Comparison of ENCODE assay signal across 9 cellular contexts in genomic region chr3:185537369-185537970, GRCh38. TPM values are rescaled to one million over a fixed set of nuclear protein-coding genes. Genes with fewer than 3 reads are reported as not detected.
DNase-seq lines count a peak whose midpoint lies in the region; ATAC-seq and TF ChIP-seq lines count a peak whose summit lies in the region.
"Had no signal": no experiment of that assay in that cellular context is flagged by ENCODE, and none has a peak within 500 bp of the region (broad histone marks: within the 10 kb centered on the region; RNA-seq: fewer than 3 reads in every experiment).

No MANE protein-coding gene starts in this region.

- no peaks in the 10 kb centered on the region for H3K27me3 ChIP-seq in stomach

- H3K36me3 ChIP-seq in stomach, result peaks cover 0 to 14% (median 5%) of the 10 kb centered on the region in 4 donors

- H3K4me1 ChIP-seq in stomach, result peaks cover 0 to 14% (median 3%) of the 10 kb centered on the region in 4 donors
- H3K4me1 ChIP-seq: parathyroid adenoma had no signal

- no peak for TF ChIP-seq EP300 in stomach (IDR thresholded peaks at IDR 0.05)

- H3K27ac Mint-ChIP-seq in activated naive CD4-positive, alpha-beta T cell treated with anti-CD3 and anti-CD28 coated beads, Interleukin-2, amount 50 U/mL, for 72 hours, result peak overlapping the region; percentile 80 to 95

- peak overlapping the region; percentile 15; the same call in 1 of the 2 replicates for H3K27ac ChIP-seq in 22Rv1
- H3K27ac ChIP-seq in stomach, result peak overlapping the region; percentile 78 to 94 (median 82)
- H3K27ac ChIP-seq: parathyroid adenoma had no signal

- H3K36me3 Mint-ChIP-seq in activated naive CD4-positive, alpha-beta T cell treated with anti-CD3 and anti-CD28 coated beads, Interleukin-2, amount 50 U/mL, for 72 hours, result peaks cover 0 to 13% of the 10 kb centered on the region in 2 donors

- TF ChIP-seq CTCF in 22Rv1 (IDR thresholded peaks at IDR 0.05) (no peak), GM13976 (IDR thresholded peaks at IDR 0.05; ENCODE audit: borderline replicate concordance, control extremely low read depth, extremely low read depth, insufficient read depth, missing control alignments) (no peak), stomach (IDR thresholded peaks at IDR 0.05) (peak in 1 of 7 experiments; percentile 18)

- in situ Hi-C loops in GM13976 (cut with MboI; ENCODE audit: low sequenced_read_pairs, unreplicated experiment), result no loop called here

- H3K9me3 Mint-ChIP-seq in activated naive CD4-positive, alpha-beta T cell treated with anti-CD3 and anti-CD28 coated beads, Interleukin-2, amount 50 U/mL, for 72 hours, result peaks cover 0 to 5% of the 10 kb centered on the region in 2 donors

- WGBS in stomach, 5 donors, result 15 to 25% (median 18%) methylated on average over 9 of the region's 9 CpGs

- intact Hi-C loops in stomach (cut with DNase I; ENCODE audit: low total_unique reads), result no loop called here

- no peak for TF ChIP-seq POLR2A in stomach (IDR thresholded peaks at IDR 0.05)

- H3K9me3 ChIP-seq in stomach, result no peaks in the 10 kb centered on the region

- ATAC-seq in HG02642 (IDR thresholded peaks at IDR 0.05; ENCODE audit: poor library complexity, unreplicated experiment), result peak; percentile 98
- ATAC-seq in activated naive CD4-positive, alpha-beta T cell treated with anti-CD3 and anti-CD28 coated beads, Interleukin-2, amount 50 U/mL, for 72 hours, result peak; percentile 97 to 98

- H3K4me3 ChIP-seq in stomach, result no peak overlapping the region

- DNase-seq in GM13976 (ENCODE audit: low spot score), result peak; percentile 83
- peak; percentile 82 for DNase-seq in NAMALWA (ENCODE audit: low spot score)
- peak in 1 of 2 donors; percentile 61 for DNase-seq in activated naive CD4-positive, alpha-beta T cell treated with anti-CD3 and anti-CD28 coated beads, Interleukin-2, amount 50 U/mL, for 72 hours (ENCODE audit: low spot score in 2 of 2)
- DNase-seq in kidney glomerular epithelial cell (lab: John Stamatoyannopoulos, UW), result peak; percentile 96
- peak; percentile 69 for DNase-seq in stomach
- no peak for DNase-seq in NCI-H1092 (lab: John Stamatoyannopoulos, UW)

RNA-seq across cellular contexts. Expression of gene LIPH, which starts 14.9 kb away (rescaled TPM):
- not detected for total RNA-seq in activated naive CD4-positive, alpha-beta T cell treated with anti-CD3 and anti-CD28 coated beads, Interleukin-2, amount 50 U/mL, for 72 hours
- 100 to 1,000 TPM in 1 of 5 donors, 10 to 100 TPM in 3, 1 to 10 TPM in 1; 4.3 to 257 (median 60.0) TPM for total RNA-seq in stomach
- 10 to 100 TPM in 2 of 3 donors, 1 to 10 TPM in 1; 8.5 to 18.2 (median 15.1) TPM for polyA plus RNA-seq in stomach

RNA-seq across cellular contexts. Expression of gene TMEM41A, which starts 38.6 kb away (rescaled TPM):
- total RNA-seq in activated naive CD4-positive, alpha-beta T cell treated with anti-CD3 and anti-CD28 coated beads, Interleukin-2, amount 50 U/mL, for 72 hours, result 10 to 100 TPM in 1 of 2 donors, 1 to 10 TPM in 1; 9.4 to 26.6 TPM
- total RNA-seq in stomach, result 10 to 100 TPM in 4 of 5 donors, 1 to 10 TPM in 1; 5.8 to 54.3 (median 23.2) TPM
- polyA plus RNA-seq in stomach, result 1 to 10 TPM; 5.7 to 8.9 (median 6.7) TPM

RNA-seq across cellular contexts. Expression of gene SENP2, which starts 48.6 kb away (rescaled TPM):
- total RNA-seq in activated naive CD4-positive, alpha-beta T cell treated with anti-CD3 and anti-CD28 coated beads, Interleukin-2, amount 50 U/mL, for 72 hours, result 10 to 100 TPM; 30.6 to 38.6 TPM
- 100 to 1,000 TPM in 1 of 5 donors, 10 to 100 TPM in 3, 1 to 10 TPM in 1; 2.3 to 146 (median 17.1) TPM for total RNA-seq in stomach
- 10 to 100 TPM in 1 of 3 donors, 1 to 10 TPM in 2; 5.2 to 16.0 (median 8.7) TPM for polyA plus RNA-seq in stomach

Comparison
In these comparisons a context has a peak if more than half of its experiments do, and no peak if none do; other contexts are left out.
1. RNA of gene LIPH, which starts 14.9 kb away (total RNA-seq): 4.3 to 257 TPM in stomach; not detected in activated naive CD4-positive, alpha-beta T cell treated with anti-CD3 and anti-CD28 coated beads, Interleukin-2, amount 50 U/mL, for 72 hours; every median in the first group is over 4 times any median in the second.